1 cellular context compared by ENCODE assay signal in the genomic region with DNA sequence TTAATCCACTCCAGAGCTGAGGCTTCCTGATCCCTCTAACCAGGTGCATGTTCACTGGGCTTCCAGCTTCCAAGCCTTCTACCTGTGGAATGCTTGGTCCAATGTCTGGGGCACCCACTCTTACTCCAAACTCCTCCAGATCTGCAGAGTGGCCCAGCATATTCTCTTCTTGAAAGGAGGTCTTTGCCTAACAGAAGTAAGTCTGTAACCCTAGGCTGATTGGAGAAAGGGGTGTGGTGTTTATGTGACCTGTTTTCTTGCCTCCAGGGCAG.
TF ChIP-seq lines count a peak whose summit lies in the region.

No MANE protein-coding gene starts in this region.

TF ChIP-seq in IMR-90, 13 proteins besides CTCF, POLR2A, EP300 and RAD21:
- TF ChIP-seq CEBPB (IDR thresholded peaks at IDR 0.05; ENCODE audit: low read depth, low read length) (no peak), MAZ (IDR thresholded peaks at IDR 0.05; ENCODE audit: borderline replicate concordance, low read depth, low read length) (no peak), MAFK (IDR thresholded peaks at IDR 0.05; ENCODE audit: low read depth, low read length) (no peak), CHD1 (IDR thresholded peaks at IDR 0.05; ENCODE audit: low read depth, low read length) (no peak), RFX5 (IDR thresholded peaks at IDR 0.05; ENCODE audit: low read depth, low read length) (no peak), FOS (IDR thresholded peaks at IDR 0.05; ENCODE audit: low read depth, low read length) (no peak), MXI1 (IDR thresholded peaks at IDR 0.05; ENCODE audit: borderline replicate concordance, low read depth, low read length) (no peak), BHLHE40 (IDR thresholded peaks at IDR 0.05; ENCODE audit: low read depth, low read length) (no peak), RCOR1 (IDR thresholded peaks at IDR 0.05; ENCODE audit: insufficient replicate concordance, low read length) (no peak), SMC3 (IDR thresholded peaks at IDR 0.05; ENCODE audit: low read depth, low read length) (no peak), NFE2L2 (IDR thresholded peaks at IDR 0.05; ENCODE audit: low read depth, low read length) (no peak)
- TF ChIP-seq, protein P1, sequence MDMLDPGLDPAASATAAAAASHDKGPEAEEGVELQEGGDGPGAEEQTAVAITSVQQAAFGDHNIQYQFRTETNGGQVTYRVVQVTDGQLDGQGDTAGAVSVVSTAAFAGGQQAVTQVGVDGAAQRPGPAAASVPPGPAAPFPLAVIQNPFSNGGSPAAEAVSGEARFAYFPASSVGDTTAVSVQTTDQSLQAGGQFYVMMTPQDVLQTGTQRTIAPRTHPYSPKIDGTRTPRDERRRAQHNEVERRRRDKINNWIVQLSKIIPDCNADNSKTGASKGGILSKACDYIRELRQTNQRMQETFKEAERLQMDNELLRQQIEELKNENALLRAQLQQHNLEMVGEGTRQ (IDR thresholded peaks at IDR 0.05; ENCODE audit: low read depth, low read length), result no peak
- TF ChIP-seq, protein P2, sequence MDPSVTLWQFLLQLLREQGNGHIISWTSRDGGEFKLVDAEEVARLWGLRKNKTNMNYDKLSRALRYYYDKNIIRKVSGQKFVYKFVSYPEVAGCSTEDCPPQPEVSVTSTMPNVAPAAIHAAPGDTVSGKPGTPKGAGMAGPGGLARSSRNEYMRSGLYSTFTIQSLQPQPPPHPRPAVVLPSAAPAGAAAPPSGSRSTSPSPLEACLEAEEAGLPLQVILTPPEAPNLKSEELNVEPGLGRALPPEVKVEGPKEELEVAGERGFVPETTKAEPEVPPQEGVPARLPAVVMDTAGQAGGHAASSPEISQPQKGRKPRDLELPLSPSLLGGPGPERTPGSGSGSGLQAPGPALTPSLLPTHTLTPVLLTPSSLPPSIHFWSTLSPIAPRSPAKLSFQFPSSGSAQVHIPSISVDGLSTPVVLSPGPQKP (IDR thresholded peaks at IDR 0.05; ENCODE audit: borderline replicate concordance, low read depth, low read length), result no peak
